ENCODE assay signal across 15 cellular contexts in genomic region chr2:8380573-8380972, GRCh38.
DNase-seq lines count a peak whose midpoint lies in the region; ATAC-seq, FAIRE-seq and TF ChIP-seq lines count a peak whose summit lies in the region.
"Had no signal": no experiment of that assay in that cellular context is flagged by ENCODE, and none has a peak within 500 bp of the region (broad histone marks: within the 10 kb centered on the region; RNA-seq: fewer than 3 reads in every experiment).

No MANE protein-coding gene starts in this region.

- H4K8ac ChIP-seq in trophoblast cell (ENCODE audit: low read depth, low read length) = no peak overlapping the region

- peaks cover 8% of the 10 kb centered on the region for H3K4me1 Mint-ChIP-seq in activated B cell treated with CpG ODN at 0.5 μM for 24 hours

- CTCF ChIA-PET in activated B cell treated with CpG ODN at 0.5 μM for 24 hours (lab: Charles Lee) = no interaction called here

- H3K9me3 Mint-ChIP-seq in activated B cell treated with CpG ODN at 0.5 μM for 24 hours = no peaks in the 10 kb centered on the region
- H3K9me3 Mint-ChIP-seq: activated T-cell treated with anti-CD3 and anti-CD28 coated beads, Interleukin-2, amount 50 U/mL, for 72 hours; CD4-positive, alpha-beta memory T cell; nephron progenitor cell had no signal

- no peaks in the 10 kb centered on the region for H3K4me1 ChIP-seq in trophoblast cell (ENCODE audit: control insufficient read depth in 1 of 2, insufficient read depth in 2 of 2, low read length in 2 of 2)

- no peaks in the 10 kb centered on the region for H3K36me3 ChIP-seq in trophoblast cell (ENCODE audit: control insufficient read depth in 1 of 2, insufficient read depth in 2 of 2, low read length in 2 of 2)

- no peak overlapping the region for H2BK120ac ChIP-seq in trophoblast cell (ENCODE audit: insufficient read depth, low read length, poor library complexity)

- no peak overlapping the region for H3K4me3 ChIP-seq in trophoblast cell (ENCODE audit: low read depth, low read length)

- intact Hi-C loops in activated B cell treated with CpG ODN at 0.5 μM for 24 hours (cut with micrococcal nuclease) = no loop called here

- TF ChIP-seq CTCF in activated B cell treated with CpG ODN at 0.5 μM for 24 hours (IDR thresholded peaks at IDR 0.05) = no peak

- H3K4ac ChIP-seq in trophoblast cell (ENCODE audit: low read depth, low read length) = no peak overlapping the region

- no peak overlapping the region for H2BK12ac ChIP-seq in trophoblast cell (ENCODE audit: low read length)

- no peaks in the 10 kb centered on the region for H3K79me2 ChIP-seq in trophoblast cell (ENCODE audit: control insufficient read depth, insufficient read depth, low read length, poor library complexity)

- ATAC-seq in GM19452 (IDR thresholded peaks at IDR 0.05; ENCODE audit: unreplicated experiment) (peak; percentile 65), HG02981 (IDR thresholded peaks at IDR 0.05; ENCODE audit: unreplicated experiment) (peak; percentile 74), activated B cell treated with CpG ODN at 0.5 μM for 24 hours (ENCODE audit: low read depth) (peak; percentile 28), GM18505 (IDR thresholded peaks at IDR 0.05; ENCODE audit: unreplicated experiment) (no peak)
- ATAC-seq: activated T-cell treated with anti-CD3 and anti-CD28 coated beads, Interleukin-2, amount 50 U/mL, for 72 hours; HepG2 had no signal

- no peak overlapping the region for H3K18ac ChIP-seq in trophoblast cell (ENCODE audit: low read length)

- H2AK5ac ChIP-seq in trophoblast cell (ENCODE audit: low read length) = no peak overlapping the region

- no peaks in the 10 kb centered on the region for H3K79me1 ChIP-seq in trophoblast cell (ENCODE audit: low read length)

- H4K12ac ChIP-seq in trophoblast cell (ENCODE audit: low read depth, low read length) = no peak overlapping the region

- peaks cover 39% of the 10 kb centered on the region for H3K27me3 Mint-ChIP-seq in activated B cell treated with CpG ODN at 0.5 μM for 24 hours
- H3K27me3 Mint-ChIP-seq: CD4-positive, alpha-beta memory T cell had no signal

- no peak overlapping the region for H3K4me3 Mint-ChIP-seq in activated B cell treated with CpG ODN at 0.5 μM for 24 hours
- H3K4me3 Mint-ChIP-seq: activated T-cell treated with anti-CD3 and anti-CD28 coated beads, Interleukin-2, amount 50 U/mL, for 72 hours; nephron progenitor cell had no signal

- H3K23ac ChIP-seq in trophoblast cell (ENCODE audit: low read length) = no peak overlapping the region

- POLR2A ChIA-PET in activated B cell treated with CpG ODN at 0.5 μM for 24 hours (lab: Charles Lee) = interaction anchor here (1.0 kb wide), 1 partner anchor 163 kb away, joined by 5 read pairs; no protein-coding TSS in a partner anchor

- TF ChIP-seq POLR2A in GM12892 (IDR thresholded peaks at IDR 0.05; ENCODE audit: low read depth, low read length) (no peak), GM18505 (IDR thresholded peaks at IDR 0.05; ENCODE audit: borderline replicate concordance, extremely low read depth, insufficient read depth, insufficient read length) (no peak)

- no peak overlapping the region for H3K14ac ChIP-seq in trophoblast cell (ENCODE audit: low read length)

- H2AFZ ChIP-seq in trophoblast cell (ENCODE audit: insufficient read depth, low read length, poor library complexity) = no peak overlapping the region

- H2BK5ac ChIP-seq in trophoblast cell (ENCODE audit: low read depth, low read length, poor library complexity) = no peak overlapping the region

- no peak overlapping the region for H3K4me2 ChIP-seq in trophoblast cell (ENCODE audit: low read length)

- H3K27ac Mint-ChIP-seq in activated B cell treated with CpG ODN at 0.5 μM for 24 hours = no peak overlapping the region

- no peaks in the 10 kb centered on the region for H3K9me3 ChIP-seq in trophoblast cell (ENCODE audit: insufficient read depth, low read depth, low read length)

- H3K36me3 Mint-ChIP-seq in activated B cell treated with CpG ODN at 0.5 μM for 24 hours (ENCODE audit: low read depth) = no peaks in the 10 kb centered on the region
- H3K36me3 Mint-ChIP-seq: CD4-positive, alpha-beta memory T cell had no signal

- FAIRE-seq in GM12892 (lab: Jason Lieb, UNC) (peak; percentile 80), HTR-8/SVneo (lab: Jason Lieb, UNC) (no peak)
- FAIRE-seq: HepG2, keratinocyte, RCC 7860 had no signal

- no peaks in the 10 kb centered on the region for H3K27me3 ChIP-seq in trophoblast cell (ENCODE audit: insufficient read depth, low read length)

- H3K27ac ChIP-seq in trophoblast cell (ENCODE audit: low read depth, low read length) = no peak overlapping the region

- no CpG with 5 or more reads among the region's 3 CpGs for WGBS in trophoblast cell (ENCODE audit: extremely low coverage, insufficient coverage, insufficient read length)

- no peak overlapping the region for H3K9ac ChIP-seq in trophoblast cell (ENCODE audit: low read length)

- no peak for DNase-seq in GM12892 (ENCODE audit: insufficient read length)
- no peak for DNase-seq in activated B cell treated with CpG ODN at 0.5 μM for 24 hours
- DNase-seq in HTR-8/SVneo (ENCODE audit: insufficient read length, low spot score) = no peak
- DNase-seq in trophoblast cell = no peak
- DNase-seq in activated CD4-positive, alpha-beta T cell treated with anti-CD3 and anti-CD28 coated beads for 4 hours = no peak
- DNase-seq: activated T-cell treated with anti-CD3 and anti-CD28 coated beads, Interleukin-2, amount 50 U/mL, for 72 hours; CD4-positive, alpha-beta memory T cell; NCI-H2107; nephron progenitor cell had no signal

- no peak overlapping the region for H4K91ac ChIP-seq in trophoblast cell (ENCODE audit: low read depth, low read length)
